ENCODE assay signal across 8 cellular contexts in genomic region chr15:70095387-70096214, GRCh38. TPM values are rescaled to one million over a fixed set of nuclear protein-coding genes. Genes with fewer than 3 reads are reported as not detected.
DNase-seq lines count a peak whose midpoint lies in the region; ATAC-seq and TF ChIP-seq lines count a peak whose summit lies in the region.

No MANE protein-coding gene starts in this region.

- H3K4me1 ChIP-seq in iPS-15b (ENCODE audit: control insufficient read depth, insufficient read depth, low read length) (peaks cover 34% of the 10 kb centered on the region), smooth muscle cell (ENCODE audit: low read depth) (peaks cover 57% of the 10 kb centered on the region)

- H3K27me3 Mint-ChIP-seq in activated naive CD8-positive, alpha-beta T cell treated with anti-CD3 and anti-CD28 coated beads, Interleukin-2, amount 10 ng/mL, durations not matched to agents 7 days and 5 days: no peaks in the 10 kb centered on the region

- peak overlapping the region; percentile 97 for H3K4me3 Mint-ChIP-seq in activated naive CD8-positive, alpha-beta T cell treated with anti-CD3 and anti-CD28 coated beads, Interleukin-2, amount 10 ng/mL, durations not matched to agents 7 days and 5 days

- TF ChIP-seq CTCF in GM13977 (IDR thresholded peaks at IDR 0.05; ENCODE audit: extremely low read depth, insufficient read depth, missing control alignments) (peak; percentile 6), smooth muscle cell (IDR thresholded peaks at IDR 0.05; ENCODE audit: borderline replicate concordance, insufficient read depth, poor library complexity, severe bottlenecking) (no peak)

- peak overlapping the region; percentile 89 for H3K4me3 ChIP-seq in iPS-15b (ENCODE audit: low read depth, low read length)
- peak overlapping the region; percentile 66 for H3K4me3 ChIP-seq in smooth muscle cell

- H3K79me2 ChIP-seq in smooth muscle cell (ENCODE audit: low read depth): peaks cover 68% of the 10 kb centered on the region

- H4K20me1 ChIP-seq in smooth muscle cell (ENCODE audit: low read depth): peaks cover 70% of the 10 kb centered on the region

- peaks cover 49% of the 10 kb centered on the region for H3K4me1 Mint-ChIP-seq in activated naive CD8-positive, alpha-beta T cell treated with anti-CD3 and anti-CD28 coated beads, Interleukin-2, amount 10 ng/mL, durations not matched to agents 7 days and 5 days

- H2AFZ ChIP-seq in smooth muscle cell (ENCODE audit: low read depth): no peak overlapping the region

- H3K36me3 ChIP-seq in iPS-15b (ENCODE audit: control insufficient read depth, insufficient read depth, low read length): peaks cover 5% of the 10 kb centered on the region
- no peaks in the 10 kb centered on the region for H3K36me3 ChIP-seq in smooth muscle cell (ENCODE audit: low read depth)

- H3F3A ChIP-seq in smooth muscle cell (ENCODE audit: low read depth): peaks cover 36% of the 10 kb centered on the region

- POLR2A ChIA-PET in activated naive CD8-positive, alpha-beta T cell treated with anti-CD3 and anti-CD28 coated beads, Interleukin-2, amount 10 ng/mL, durations not matched to agents 7 days and 5 days (lab: Charles Lee): interaction anchor here (0.7 to 2.2 kb wide), 12 partner anchors 72 to 633 kb away, joined by 3 to 7 read pairs (median 3); no protein-coding TSS in a partner anchor

- H3K27ac ChIP-seq in smooth muscle cell (ENCODE audit: low read depth): peak overlapping the region; percentile 96

- no peak for ATAC-seq in activated naive CD8-positive, alpha-beta T cell treated with anti-CD3 and anti-CD28 coated beads, Interleukin-2, amount 10 ng/mL, durations not matched to agents 7 days and 5 days (ENCODE audit: low read depth)
- ATAC-seq in GM18868 (IDR thresholded peaks at IDR 0.05; ENCODE audit: unreplicated experiment): no peak

- H3K9ac ChIP-seq in iPS-15b (ENCODE audit: low read depth, low read length) (no peak overlapping the region), smooth muscle cell (ENCODE audit: low read depth) (peak overlapping the region; percentile 91)

- DNase-seq in GM13977 (ENCODE audit: low spot score): peak; percentile 66
- peak; percentile 73 for DNase-seq in OCI-M1 (lab: John Stamatoyannopoulos, UW)
- DNase-seq in activated naive CD8-positive, alpha-beta T cell treated with anti-CD3 and anti-CD28 coated beads, Interleukin-2, amount 10 ng/mL, durations not matched to agents 7 days and 5 days: peak; percentile 72
- DNase-seq in smooth muscle cell (lab: John Stamatoyannopoulos, UW; ENCODE audit: unreplicated experiment): no peak
- no peak for DNase-seq in hippocampal formation (lab: John Stamatoyannopoulos, UW)
- DNase-seq in NCI-H2029 treated with DMSO at 0.1 percent for 48 hours (lab: John Stamatoyannopoulos, UW): no peak

- H3K9me3 ChIP-seq in iPS-15b (ENCODE audit: control insufficient read depth, insufficient read depth, low read length) (no peaks in the 10 kb centered on the region), smooth muscle cell (replicated peaks; ENCODE audit: low read depth) (no peaks in the 10 kb centered on the region)

- in situ Hi-C loops in GM13977 (cut with MboI; ENCODE audit: low pct_unique_long_range_greater_than_20kb, low sequenced_read_pairs, unreplicated experiment): loop anchor here (25.0 kb wide), 1 partner anchor 358 kb away; no protein-coding TSS in a partner anchor

- peak overlapping the region; percentile 96 for H3K27ac Mint-ChIP-seq in activated naive CD8-positive, alpha-beta T cell treated with anti-CD3 and anti-CD28 coated beads, Interleukin-2, amount 10 ng/mL, durations not matched to agents 7 days and 5 days

- no peaks in the 10 kb centered on the region for H3K9me3 Mint-ChIP-seq in activated naive CD8-positive, alpha-beta T cell treated with anti-CD3 and anti-CD28 coated beads, Interleukin-2, amount 10 ng/mL, durations not matched to agents 7 days and 5 days

- WGBS in smooth muscle cell (ENCODE audit: low lambda C conversion rate): 2% methylated on average over 43 of the region's 67 CpGs

- peak overlapping the region; percentile 98 for H3K4me2 ChIP-seq in smooth muscle cell

- H3K27me3 ChIP-seq in iPS-15b (ENCODE audit: control insufficient read depth, insufficient read depth, low read length): no peaks in the 10 kb centered on the region
- H3K27me3 ChIP-seq in smooth muscle cell (ENCODE audit: low read depth): no peaks in the 10 kb centered on the region

- H3K36me3 Mint-ChIP-seq in activated naive CD8-positive, alpha-beta T cell treated with anti-CD3 and anti-CD28 coated beads, Interleukin-2, amount 10 ng/mL, durations not matched to agents 7 days and 5 days: peaks cover 36% of the 10 kb centered on the region

RNA-seq across cellular contexts. Expression of gene TLE3, which starts 2.1 kb away (rescaled TPM):
- 10 to 100 TPM; 80.5 to 87.9 TPM for total RNA-seq in activated naive CD8-positive, alpha-beta T cell treated with anti-CD3 and anti-CD28 coated beads, Interleukin-2, amount 10 ng/mL, durations not matched to agents 7 days and 5 days
- 46.9 and 53.2 TPM in 2 replicates for total RNA-seq in smooth muscle cell
- polyA plus RNA-seq in smooth muscle cell: 39.7 and 50.9 TPM in 2 replicates

Comparison
In these comparisons a context has a peak if more than half of its experiments do, and no peak if none do; other contexts are left out.
1. DNase-seq: peak in GM13977 (single experiment), OCI-M1 (single experiment) and activated naive CD8-positive, alpha-beta T cell treated with anti-CD3 and anti-CD28 coated beads, Interleukin-2, amount 10 ng/mL, durations not matched to agents 7 days and 5 days (single experiment); none in smooth muscle cell (single experiment), hippocampal formation (0 of 2) and NCI-H2029 treated with DMSO at 0.1 percent for 48 hours (single experiment).